33 cellular contexts compared by ENCODE assay signal in genomic region chr1:224393331-224393730, GRCh38.
"Had no signal": no experiment of that assay in that cellular context is flagged by ENCODE, and none has a peak within 500 bp of the region (broad histone marks: within the 10 kb centered on the region; RNA-seq: fewer than 3 reads in every experiment).

No MANE protein-coding gene starts in this region.

- ATAC-seq: activated CD8-positive, alpha-beta memory T cell treated with anti-CD3 and anti-CD28 coated beads, Interleukin-2, amount 10 ng/mL, durations not matched to agents 7 days and 5 days; esophagus mucosa; foreskin keratinocyte; heart left ventricle; left lobe of liver; lower lobe of right lung; right cardiac atrium; T-helper 17 cell; WTC11 had no signal

- H3K4me3 Mint-ChIP-seq: activated CD4-positive, alpha-beta memory T cell treated with anti-CD3 and anti-CD28 coated beads, Interleukin-2, amount 10 ng/mL, durations not matched to agents 7 days and 5 days; activated CD4-positive, alpha-beta T cell treated with anti-CD3 and anti-CD28 coated beads, Interleukin-2, amount 10 ng/mL, durations not matched to agents 7 days and 5 days; activated CD8-positive, alpha-beta memory T cell treated with anti-CD3 and anti-CD28 coated beads, Interleukin-2, amount 10 ng/mL, durations not matched to agents 7 days and 5 days; dendritic cell treated with granulocyte-macrophage colony-stimulating factor and Interleukin-4, amounts not matched to agents 40 ng/mL and 50 ng/mL, for 4 days; endodermal cell; neural crest cell; T-helper 17 cell; WTC11 had no signal

- H3K27ac Mint-ChIP-seq: activated CD4-positive, alpha-beta T cell treated with anti-CD3 and anti-CD28 coated beads, Interleukin-2, amount 10 ng/mL, durations not matched to agents 7 days and 5 days; activated naive CD4-positive, alpha-beta T cell treated with anti-CD3 and anti-CD28 coated beads, Interleukin-2, amount 50 U/mL, for 72 hours; dendritic cell treated with granulocyte-macrophage colony-stimulating factor and Interleukin-4, amounts not matched to agents 40 ng/mL and 50 ng/mL, for 4 days; endodermal cell; WTC11 had no signal

- H3K27me3 Mint-ChIP-seq: activated CD4-positive, alpha-beta memory T cell treated with anti-CD3 and anti-CD28 coated beads, Interleukin-2, amount 10 ng/mL, durations not matched to agents 7 days and 5 days; activated CD4-positive, alpha-beta T cell treated with anti-CD3 and anti-CD28 coated beads, Interleukin-2, amount 10 ng/mL, durations not matched to agents 7 days and 5 days; activated CD8-positive, alpha-beta memory T cell treated with anti-CD3 and anti-CD28 coated beads, Interleukin-2, amount 10 ng/mL, durations not matched to agents 7 days and 5 days; activated T-helper 17 cell treated with anti-CD3 and anti-CD28 coated beads, Interleukin-2, amount 50 U/mL, for 72 hours; dendritic cell treated with granulocyte-macrophage colony-stimulating factor and Interleukin-4, amounts not matched to agents 40 ng/mL and 50 ng/mL, for 4 days; naive thymus-derived CD8-positive, alpha-beta T cell; T-helper 17 cell had no signal

- H3K4me1 Mint-ChIP-seq: neural crest cell, WTC11 had no signal

- FAIRE-seq: astrocyte had no signal

- H3K9me3 Mint-ChIP-seq: activated CD4-positive, alpha-beta memory T cell treated with anti-CD3 and anti-CD28 coated beads, Interleukin-2, amount 10 ng/mL, durations not matched to agents 7 days and 5 days; activated CD4-positive, alpha-beta T cell treated with anti-CD3 and anti-CD28 coated beads, Interleukin-2, amount 10 ng/mL, durations not matched to agents 7 days and 5 days; activated naive CD4-positive, alpha-beta T cell treated with anti-CD3 and anti-CD28 coated beads, Interleukin-2, amount 50 U/mL, for 72 hours; activated T-helper 17 cell treated with anti-CD3 and anti-CD28 coated beads, Interleukin-2, amount 50 U/mL, for 72 hours; dendritic cell treated with granulocyte-macrophage colony-stimulating factor and Interleukin-4, amounts not matched to agents 40 ng/mL and 50 ng/mL, for 4 days; endodermal cell; naive thymus-derived CD8-positive, alpha-beta T cell; neural crest cell; WTC11 had no signal

- DNase-seq: activated CD4-positive, alpha-beta memory T cell treated with anti-CD3 and anti-CD28 coated beads, Interleukin-2, amount 10 ng/mL, durations not matched to agents 7 days and 5 days; activated CD4-positive, alpha-beta T cell treated with anti-CD3 and anti-CD28 coated beads for 1 hour; activated CD4-positive, alpha-beta T cell treated with anti-CD3 and anti-CD28 coated beads, Interleukin-2, amount 10 ng/mL, durations not matched to agents 7 days and 5 days; activated CD8-positive, alpha-beta memory T cell treated with anti-CD3 and anti-CD28 coated beads, Interleukin-2, amount 10 ng/mL, durations not matched to agents 7 days and 5 days; activated gamma-delta T cell treated with Interleukin-2 at 50 U/mL for 16 hours; amniotic stem cell; brain microvascular endothelial cell; caudate nucleus; endodermal cell; foreskin keratinocyte; heart left ventricle; kidney glomerular epithelial cell; lower lobe of right lung; mesenchymal stem cell; naive thymus-derived CD8-positive, alpha-beta T cell; occipital lobe; posterior cingulate gyrus; right cardiac atrium; stimulated activated CD4-positive, alpha-beta T cell treated with anti-CD3 and anti-CD28 coated beads, Interleukin-15, amount 100 ng/mL, for 24 hours; stimulated activated CD4-positive, alpha-beta T cell treated with anti-CD3 and anti-CD28 coated beads, Interleukin-2, amount 100 ng/mL, for 24 hours; stimulated activated naive CD4-positive, alpha-beta T cell; T-helper 17 cell; T1000; testis; transverse colon had no signal
